8 cellular contexts compared by ENCODE assay signal in the genomic region with DNA sequence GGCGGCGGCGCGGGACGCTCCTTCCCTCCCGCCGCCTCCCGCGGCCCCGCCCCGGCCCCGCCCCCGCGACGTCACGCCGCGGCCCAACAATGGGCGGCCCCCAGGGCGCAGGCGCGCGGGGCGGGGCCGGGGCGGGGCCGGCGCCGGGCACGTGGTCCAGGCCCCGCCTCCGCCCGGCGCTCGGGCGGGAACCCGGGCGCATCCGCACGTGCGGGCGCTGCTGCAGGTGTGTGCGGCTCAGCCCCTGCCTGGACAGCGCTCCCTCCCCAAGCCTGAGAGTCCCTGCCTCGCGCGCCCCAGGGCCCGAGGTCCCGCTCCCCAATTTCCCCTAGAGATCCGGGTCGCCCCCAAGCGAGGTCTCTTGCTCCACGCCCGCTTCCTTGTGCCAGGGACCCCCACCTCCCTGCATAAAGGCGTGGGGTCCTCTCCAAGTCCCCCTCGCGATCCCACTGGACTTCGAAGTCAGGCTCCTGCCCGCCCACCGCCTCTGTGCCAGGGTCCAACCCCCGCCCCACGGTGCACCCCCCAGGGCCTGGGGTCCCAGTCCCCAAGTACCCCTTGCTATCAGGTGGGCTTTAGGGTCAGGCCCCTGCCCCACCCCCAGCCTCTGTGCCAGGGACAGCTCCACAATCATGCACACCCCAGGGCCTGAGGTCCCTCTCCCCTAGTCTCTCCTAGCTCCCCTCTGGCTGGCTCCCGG. TPM values are rescaled to one million over a fixed set of nuclear protein-coding genes. Genes with fewer than 3 reads are reported as not detected.
A peak's percentile ranks its signal among the peaks of the same experiment; 100 is the strongest.
DNase-seq lines count a peak whose midpoint lies in the region; ATAC-seq and TF ChIP-seq lines count a peak whose summit lies in the region.

Gene MEX3D (minus strand): TSS at position 6 of the 700 bp plus-strand sequence. CDS start 267 bp downstream, outside the sequence.

- H3K4me1 ChIP-seq in mammary epithelial cell (ENCODE audit: insufficient read depth, low read length) (peaks cover 13% of the 10 kb centered on the region), spleen (peaks cover 0 to 28% (median 19%) of the 10 kb centered on the region in 6 donors)

- peak within 1 kb of the TSS in 1 of 6 donors; percentile 49 for H3K27ac Mint-ChIP-seq in immature natural killer cell

- peak within 1 kb of the TSS; percentile 55 for H3K9ac ChIP-seq in mammary epithelial cell (ENCODE audit: insufficient read depth, low read length)

- TF ChIP-seq POLR2A in spleen (IDR thresholded peaks at IDR 0.05): no peak

- BruUV-seq in mammary epithelial cell (replicated peaks; lab: Mats Ljungman, UMichigan): no TSS peak

- CTCF ChIA-PET in BJ (lab: Yijun Ruan, JAX): interaction anchor here (0.5 to 1.0 kb wide), 3 partner anchors 22 to 127 kb away, joined by 3 to 4 read pairs (median 3); no protein-coding TSS in a partner anchor
- CTCF ChIA-PET in mammary epithelial cell (lab: Charles Lee; ENCODE audit: low non-redundant PET): no interaction called here

- dilution Hi-C loops in mammary epithelial cell (cut with HindIII; ENCODE audit: low sequenced_read_pairs): no loop called here

- peaks cover 3 to 6% (median 6%) of the 10 kb centered on the region in 3 donors for H3K27me3 Mint-ChIP-seq in immature natural killer cell (ENCODE audit: low read depth in 3 of 3)

- peak within 1 kb of the TSS; percentile 30 to 61 (median 47) for H3K4me3 Mint-ChIP-seq in immature natural killer cell

- no peaks in the 10 kb centered on the region for H3K9me3 ChIP-seq in mammary epithelial cell (replicated peaks; ENCODE audit: insufficient read depth, low read length)
- H3K9me3 ChIP-seq in spleen: no peaks in the 10 kb centered on the region

- no peaks in the 10 kb centered on the region for H4K20me1 ChIP-seq in mammary epithelial cell (ENCODE audit: insufficient read depth, low read length)

- 80% methylated on average over 1 of the region's 63 CpGs for WGBS in mammary epithelial cell (ENCODE audit: low coverage, missing lambda C conversion rate)
- 9 to 28% (median 15%) methylated on average over 16 to 63 of the region's 63 CpGs for WGBS in spleen, 5 donors

- ATAC-seq in GM21390 (IDR thresholded peaks at IDR 0.05; ENCODE audit: unreplicated experiment): peak; percentile 61
- no peak for ATAC-seq in GM18519 (IDR thresholded peaks at IDR 0.05; ENCODE audit: low FRiP score, unreplicated experiment)

- H3K4me3 ChIP-seq in BJ (ENCODE audit: low read depth, low read length) (peak within 1 kb of the TSS; percentile 83), mammary epithelial cell (replicated peaks in 1 of 3; ENCODE audit: insufficient read depth in 1 of 3, low read depth in 2 of 3, low read length in 3 of 3) (peak within 1 kb of the TSS; percentile 75 to 91 (median 84)), spleen (peak within 1 kb of the TSS; percentile 3 to 75 (median 44))

- 0 out of 2 replicates have a peak, but pooled peaks cover 1% of the 10 kb centered on the region for H3K36me3 ChIP-seq in BJ (ENCODE audit: control insufficient read depth, insufficient read depth, low read length)
- no peaks in the 10 kb centered on the region for H3K36me3 ChIP-seq in mammary epithelial cell (ENCODE audit: insufficient read depth, low read length)
- H3K36me3 ChIP-seq in spleen: no peaks in the 10 kb centered on the region

- no peaks in the 10 kb centered on the region for H3K4me1 Mint-ChIP-seq in immature natural killer cell

- H3K9me3 Mint-ChIP-seq in immature natural killer cell: no peaks in the 10 kb centered on the region

- TF ChIP-seq CTCF in BJ (IDR thresholded peaks at IDR 0.05; ENCODE audit: insufficient read depth, low read depth, low read length) (no peak), mammary epithelial cell (conservative IDR thresholded peaks at IDR 0.05 in 1 of 2, IDR thresholded peaks at IDR 0.05 in 1 of 2; ENCODE audit: extremely low read depth in 1 of 2, insufficient read depth in 1 of 2, low read depth in 1 of 2, low read length in 2 of 2) (no peak), spleen (IDR thresholded peaks at IDR 0.05 in 8 of 11, conservative IDR thresholded peaks at IDR 0.05 in 3 of 11) (no peak)

- H3K4me2 ChIP-seq in mammary epithelial cell (ENCODE audit: insufficient read depth, low read depth, low read length): peak within 1 kb of the TSS; percentile 95

- peak within 1 kb of the TSS; percentile 81 for H2AFZ ChIP-seq in mammary epithelial cell (ENCODE audit: low read depth, low read length)

- H3K36me3 Mint-ChIP-seq in immature natural killer cell: no peaks in the 10 kb centered on the region

- intact Hi-C loops in mammary epithelial cell (cut with micrococcal nuclease): no loop called here
- intact Hi-C loops in spleen (cut with DNase I; ENCODE audit: low total_unique reads): no loop called here

- POLR2A ChIA-PET in BJ (lab: Charles Lee): no interaction called here

- H3K79me2 ChIP-seq in mammary epithelial cell (ENCODE audit: insufficient read depth, low read length): peaks cover 41% of the 10 kb centered on the region

- H3K27me3 ChIP-seq in BJ (ENCODE audit: control insufficient read depth, insufficient read depth, low read length): no peaks in the 10 kb centered on the region
- no peaks in the 10 kb centered on the region for H3K27me3 ChIP-seq in mammary epithelial cell (ENCODE audit: insufficient read depth, low read length)
- H3K27me3 ChIP-seq in spleen (replicated peaks in 1 of 7): peaks cover 0 to 34% (median 10%) of the 10 kb centered on the region in 7 donors

- in situ Hi-C loops in mammary epithelial cell (cut with MboI; ENCODE audit: low sequenced_read_pairs in 2 of 2): no loop called here

- DNase-seq in BJ (ENCODE audit: low read depth) (no peak), NCI-H1092 treated with DMSO at 0.1 percent for 48 hours (lab: John Stamatoyannopoulos, UW) (peak; percentile 44), mammary epithelial cell (peak; percentile 68), immature natural killer cell (peak; percentile 73 to 81 (median 80)), spleen (peak; percentile 93)
- peak; percentile 62 to 80 (median 72) for DNase-seq in activated CD4-positive, CD25-positive, alpha-beta regulatory T cell (lab: John Stamatoyannopoulos, UW)

- H3K27ac ChIP-seq in mammary epithelial cell (ENCODE audit: insufficient read depth, low read depth, low read length) (peak within 1 kb of the TSS; percentile 60), spleen (peak within 1 kb of the TSS in 6 of 8 donors; percentile 38 to 75 (median 62))

RNA-seq across cellular contexts. Expression of gene MEX3D, which starts in this region (rescaled TPM):
- 5.4 and 6.9 TPM in 2 replicates for polyA plus RNA-seq in BJ (2011; rRNA removed)
- 7.7 and 9.8 TPM in 2 replicates for polyA minus RNA-seq in BJ (2011; rRNA and poly(A)+ RNA removed)
- total RNA-seq in mammary epithelial cell: 10 to 100 TPM; 41.1 to 47.2 TPM
- polyA plus RNA-seq in mammary epithelial cell: 10.3 TPM
- polyA minus RNA-seq in mammary epithelial cell: 7.2 TPM
- polyA plus RNA-seq in immature natural killer cell: under 1 TPM in 1 of 3 donors, not detected in 2; 0.21 TPM
- 10 to 100 TPM in 1 of 7 donors, 1 to 10 TPM in 6; 5.4 to 11.7 (median 6.7) TPM for total RNA-seq in spleen
- polyA plus RNA-seq in spleen: 1 to 10 TPM in 2 of 3 donors, under 1 TPM in 1; 0.87 to 2.7 (median 2.0) TPM

Comparison
In these comparisons a context has a peak if more than half of its experiments do, and no peak if none do; other contexts are left out.
1. Peak in DNase-seq in immature natural killer cell; RNA of the gene not detected or under 1 TPM.